20 cellular contexts compared by ENCODE assay signal in the genomic region with DNA sequence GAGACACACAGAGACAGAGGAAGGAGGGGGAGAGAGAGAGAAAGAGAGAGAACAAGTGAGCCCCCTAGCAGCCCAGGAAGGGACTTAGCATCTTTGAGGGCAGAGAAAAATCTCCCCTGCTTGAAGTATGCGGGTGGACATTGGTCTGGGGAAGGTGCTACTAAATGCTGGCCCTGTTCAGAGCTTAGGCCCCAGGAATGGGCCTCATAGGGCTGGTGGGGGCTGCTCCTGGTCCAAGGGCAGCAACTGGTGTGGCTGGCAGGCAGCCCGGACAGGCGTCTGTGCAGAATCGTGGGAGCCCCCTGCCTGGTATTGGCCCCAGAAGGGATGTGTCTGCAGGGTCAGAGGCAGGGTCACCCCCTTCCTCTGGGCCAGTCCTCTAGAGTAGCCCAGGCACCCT. TPM values are rescaled to one million over a fixed set of nuclear protein-coding genes. Genes with fewer than 3 reads are reported as not detected.
DNase-seq lines count a peak whose midpoint lies in the region; ATAC-seq, FAIRE-seq and TF ChIP-seq lines count a peak whose summit lies in the region.
"Had no signal": no experiment of that assay in that cellular context is flagged by ENCODE, and none has a peak within 500 bp of the region (broad histone marks: within the 10 kb centered on the region; RNA-seq: fewer than 3 reads in every experiment).

No MANE protein-coding gene starts in this region.

- no peak overlapping the region for H3K4me3 ChIP-seq in heart left ventricle
- H3K4me3 ChIP-seq in NT2/D1 (ENCODE audit: insufficient read length, low read depth), result no peak overlapping the region
- H3K4me3 ChIP-seq in H1 (ENCODE audit: extremely low read depth in 1 of 4, insufficient read depth in 2 of 4, low read depth in 3 of 4, low read length in 4 of 4), result no peak overlapping the region
- H3K4me3 ChIP-seq in upper lobe of right lung, result no peak overlapping the region
- H3K4me3 ChIP-seq in tibial artery, result no peak overlapping the region
- H3K4me3 ChIP-seq: gastrocnemius medialis had no signal

- H2BK20ac ChIP-seq in H1 (ENCODE audit: low read length), result no peak overlapping the region

- no peak overlapping the region for H2BK120ac ChIP-seq in H1 (replicated peaks; ENCODE audit: low read depth, low read length)

- H3K79me1 ChIP-seq in H1 (ENCODE audit: low read depth, low read length), result no peaks in the 10 kb centered on the region

- H3K36me3 ChIP-seq in heart left ventricle (peaks cover 0 to 86% (median 0%) of the 10 kb centered on the region in 9 donors), NT2/D1 (ENCODE audit: insufficient read depth, insufficient read length, low read length) (no peaks in the 10 kb centered on the region), H1 (ENCODE audit: control insufficient read depth in 2 of 4, insufficient read depth in 4 of 4, low read length in 3 of 4) (no peaks in the 10 kb centered on the region), upper lobe of right lung (peaks cover 8% of the 10 kb centered on the region), tibial artery (no peaks in the 10 kb centered on the region)
- H3K36me3 ChIP-seq: gastrocnemius medialis had no signal

- TF ChIP-seq POLR2A in heart left ventricle (IDR thresholded peaks at IDR 0.05) (no peak), H1 (IDR thresholded peaks at IDR 0.05; ENCODE audit: control extremely low read depth in 1 of 2, low read depth in 2 of 2, low read length in 2 of 2) (no peak)

- H3K9ac ChIP-seq in NT2/D1 (ENCODE audit: insufficient read length, low read depth) (peak overlapping the region; percentile 24), H1 (replicated peaks in 1 of 4; ENCODE audit: extremely low read depth in 1 of 4, low read depth in 3 of 4, low read length in 3 of 4) (no peak overlapping the region)

- intact Hi-C loops in cardiac septum (cut with DNase I), result no loop called here
- intact Hi-C loops in heart left ventricle (cut with DNase I), result loop anchor here in 1 of 10 donors (10.0 kb wide), 1 partner anchor 74 kb away; no protein-coding TSS in a partner anchor
- intact Hi-C loops in upper lobe of right lung (cut with DNase I), result no loop called here
- intact Hi-C loops in tibial artery (cut with DNase I; ENCODE audit: low total_unique reads), result no loop called here

- no peak overlapping the region for H3K56ac ChIP-seq in H1 (replicated peaks; ENCODE audit: insufficient read length, low read depth, low read length)

- no peak overlapping the region for H3K4ac ChIP-seq in H1 (replicated peaks; ENCODE audit: insufficient read length, low read depth, low read length)

- no peaks in the 10 kb centered on the region for H3K79me2 ChIP-seq in H1 (ENCODE audit: control insufficient read depth in 1 of 2, insufficient read depth in 2 of 2, low read length in 2 of 2)

- H3K9me3 ChIP-seq in heart left ventricle (no peaks in the 10 kb centered on the region), NT2/D1 (ENCODE audit: insufficient read depth, low read length) (no peaks in the 10 kb centered on the region), H1 (ENCODE audit: insufficient read depth in 2 of 2, low read depth in 1 of 2, low read length in 1 of 2) (no peaks in the 10 kb centered on the region), upper lobe of right lung (no peaks in the 10 kb centered on the region), tibial artery (no peaks in the 10 kb centered on the region)
- H3K9me3 ChIP-seq: gastrocnemius medialis had no signal

- POLR2A ChIA-PET in H1 (lab: Charles Lee; ENCODE audit: partially characterized antibody), result interaction anchor here (0.9 kb wide), 1 partner anchor 23 kb away, joined by 3 read pairs; no protein-coding TSS in a partner anchor

- H2AFZ ChIP-seq in H1 (ENCODE audit: low read length), result no peak overlapping the region

- H4K5ac ChIP-seq in H1 (ENCODE audit: insufficient read length, low read depth, low read length), result no peak overlapping the region

- no peak overlapping the region for H3K14ac ChIP-seq in H1 (ENCODE audit: insufficient read length)

- no peak overlapping the region for H2AK5ac ChIP-seq in H1 (ENCODE audit: low read depth, low read length)

- WGBS in heart left ventricle, 4 donors, result 52 to 71% (median 56%) methylated on average over 4 of the region's 4 CpGs
- 70% methylated on average over 4 of the region's 4 CpGs; no CpG with 5 or more reads in 1 of the 2 experiments for WGBS in H1 (ENCODE audit: extremely low coverage in 1 of 2, insufficient coverage in 1 of 2, insufficient read length in 1 of 2, insufficient replicate concordance in 2 of 2, low coverage in 1 of 2, low lambda C conversion rate in 2 of 2, missing lambda C conversion rate in 1 of 2), 2 experiments

- no peak overlapping the region for H2BK12ac ChIP-seq in H1 (ENCODE audit: low read depth, low read length)

- H4K91ac ChIP-seq in H1 (replicated peaks; ENCODE audit: insufficient read length, low read length), result no peak overlapping the region

- CTCF ChIA-PET in H1 (lab: Charles Lee; ENCODE audit: partially characterized antibody), result interaction anchor here (0.6 to 2.6 kb wide), 8 partner anchors 10 to 108 kb away, joined by 3 to 8 read pairs (median 3); no protein-coding TSS in a partner anchor

- H4K8ac ChIP-seq in H1 (ENCODE audit: extremely low read depth, insufficient read depth, low read length), result no peak overlapping the region

- H4K20me1 ChIP-seq in H1 (replicated peaks in 1 of 2; ENCODE audit: control insufficient read depth in 1 of 2, insufficient read depth in 2 of 2, low read length in 2 of 2), result no peaks in the 10 kb centered on the region

- H3K18ac ChIP-seq in H1 (ENCODE audit: extremely low read depth, low read length), result no peak overlapping the region; the same call in 1 of the 2 replicates

- no peak overlapping the region for H3K4me2 ChIP-seq in H1 (ENCODE audit: insufficient read depth in 1 of 2, low read depth in 2 of 2, low read length in 2 of 2)

- TF ChIP-seq RAD21 in H1 (IDR thresholded peaks at IDR 0.05 in 1 of 2, conservative IDR thresholded peaks at IDR 0.05 in 1 of 2; ENCODE audit: low read depth in 2 of 2, low read length in 2 of 2), result peak in 1 of 2 experiments; percentile 10; a peak in 1 of 4 replicates

- no peak for TF ChIP-seq EP300 in H1 (IDR thresholded peaks at IDR 0.05; ENCODE audit: borderline replicate concordance in 1 of 2, low read depth in 2 of 2, low read length in 2 of 2)

- no peak overlapping the region for H2BK15ac ChIP-seq in H1 (ENCODE audit: low read length)

- H3K4me1 ChIP-seq in heart left ventricle (no peaks in the 10 kb centered on the region), NT2/D1 (ENCODE audit: insufficient read depth, insufficient read length) (peaks cover 12% of the 10 kb centered on the region), H1 (replicated peaks in 1 of 4; ENCODE audit: control insufficient read depth in 3 of 4, insufficient read depth in 4 of 4, low read length in 3 of 4) (peaks cover 2 to 5% (median 4%) of the 10 kb centered on the region in 4 experiments; a peak in 5 of 7 replicates), upper lobe of right lung (no peaks in the 10 kb centered on the region), tibial artery (no peaks in the 10 kb centered on the region)
- H3K4me1 ChIP-seq: gastrocnemius medialis had no signal

- H3K23ac ChIP-seq in H1 (ENCODE audit: insufficient read length), result no peak overlapping the region

- peak; percentile 60 for DNase-seq in cardiac septum (ENCODE audit: low spot score)
- DNase-seq in heart left ventricle, result no peak
- no peak for DNase-seq in NT2/D1 (ENCODE audit: low read depth, low spot score)
- DNase-seq in H1 (ENCODE audit: low read depth in 1 of 2, low spot score in 2 of 2), result no peak
- peak; percentile 57 for DNase-seq in upper lobe of right lung
- no peak for DNase-seq in tibial artery
- no peak for DNase-seq in NCI-H187 treated with DMSO at 0.1 percent for 48 hours (lab: John Stamatoyannopoulos, UW)
- DNase-seq: activated CD8-positive, alpha-beta memory T cell treated with anti-CD3 and anti-CD28 coated beads, Interleukin-2, amount 50 U/mL, for 4 hours; activated naive CD4-positive, alpha-beta T cell treated with anti-CD3 and anti-CD28 coated beads, Interleukin-2, amount 10 ng/mL, durations not matched to agents 7 days and 5 days; dermis blood vessel endothelial cell; erythroblast; gastrocnemius medialis; Karpas-422; left colon; midbrain; NCI-H1048; NCI-H2081 treated with DMSO at 0.1 percent for 48 hours; NCI-H524 treated with DMSO at 0.1 percent for 48 hours had no signal

- no peak for TF ChIP-seq CTCF in heart left ventricle (IDR thresholded peaks at IDR 0.05)
- TF ChIP-seq CTCF in H1 (IDR thresholded peaks at IDR 0.05; ENCODE audit: control extremely low read depth in 1 of 3, insufficient read depth in 1 of 3, low read depth in 1 of 3, low read length in 3 of 3), result peak in 1 of 3 experiments; percentile 19; a peak in 1 of 4 replicates
- TF ChIP-seq CTCF in upper lobe of right lung (IDR thresholded peaks at IDR 0.05), result no peak
- TF ChIP-seq CTCF in tibial artery (IDR thresholded peaks at IDR 0.05), result no peak

- no peaks in the 10 kb centered on the region for H3K23me2 ChIP-seq in H1 (ENCODE audit: low read depth, low read length)

- H3K27me3 ChIP-seq in heart left ventricle (no peaks in the 10 kb centered on the region), NT2/D1 (ENCODE audit: insufficient read depth, insufficient read length) (no peaks in the 10 kb centered on the region), H1 (replicated peaks in 1 of 4; ENCODE audit: control insufficient read depth in 3 of 4, extremely low read depth in 1 of 4, insufficient read depth in 3 of 4, low read length in 3 of 4) (no peaks in the 10 kb centered on the region), upper lobe of right lung (no peaks in the 10 kb centered on the region), tibial artery (peaks cover 0 to 28% of the 10 kb centered on the region in 2 donors)
- H3K27me3 ChIP-seq: gastrocnemius medialis had no signal

- H2BK5ac ChIP-seq in H1 (ENCODE audit: low read depth, low read length), result 0 out of 2 replicates have a peak overlapping the region, but pooled peaks have one; percentile 44

- no peak for FAIRE-seq in H1 (lab: Jason Lieb, UNC)

- H3K27ac ChIP-seq in heart left ventricle (no peak overlapping the region), H1 (ENCODE audit: low read depth, low read length) (no peak overlapping the region), upper lobe of right lung (no peak overlapping the region), tibial artery (no peak overlapping the region)
- H3K27ac ChIP-seq: gastrocnemius medialis had no signal

- no peak for ATAC-seq in heart left ventricle
- no peak for ATAC-seq in upper lobe of right lung
- ATAC-seq: activated CD4-positive, CD25-positive, alpha-beta regulatory T cell treated with anti-CD3 and anti-CD28 coated beads, Interleukin-2, amount 50 U/mL, for 24 hours; gastrocnemius medialis; left colon; stimulated activated naive CD8-positive, alpha-beta T cell treated with anti-CD3 and anti-CD28 coated beads, Interleukin-15, amount 100 ng/mL, for 72 hours had no signal

RNA-seq across cellular contexts. Expression of a gene that starts 47.8 kb away (rescaled TPM):
- total RNA-seq in cardiac septum (1.1 TPM), heart left ventricle (1 to 10 TPM in 2 of 9 donors, under 1 TPM in 5, not detected in 2; 0.29 to 5.2 (median 0.56) TPM), upper lobe of right lung (4.8 TPM)
- polyA plus RNA-seq in heart left ventricle (under 1 TPM in 1 of 2 donors, not detected in 1; 0.50 TPM), H1 (2011; rRNA removed) (35.4 and 36.0 TPM in 2 replicates)
- total RNA-seq in H1 (2021; fragmentation: NEBNext Ultra II Directional; extraction: Animal tissue kit (Norgen Biotek cat#: 25700)), result 5.5 and 6.2 TPM in 2 replicates
- 22.6 TPM for polyA plus RNA-seq in H1 (2011; cell fraction: cytosol; rRNA removed)
- 16.8 TPM for polyA plus RNA-seq in H1 (2011; cell fraction: nucleus; rRNA removed)
- 6.3 to 11.3 TPM (median 8.3 TPM) in 4 replicates for polyA plus RNA-seq in H1 (2012, experiment 1 of 2)
- polyA plus RNA-seq in H1 (2012, experiment 2 of 2), result 10.7 TPM
- polyA plus RNA-seq in H1 (2013, experiment 1 of 2), result 8.2 TPM
- polyA plus RNA-seq in H1 (2013, experiment 2 of 2), result 9.4 TPM
- 5.2 and 7.2 TPM in 2 replicates for polyA minus RNA-seq in H1 (2011; rRNA and poly(A)+ RNA removed)
- 8.8 TPM for polyA minus RNA-seq in H1 (2011; cell fraction: cytosol; rRNA and poly(A)+ RNA removed)
- 7.3 TPM for polyA minus RNA-seq in H1 (2011; cell fraction: nucleus; rRNA and poly(A)+ RNA removed)
- total RNA-seq: dermis blood vessel endothelial cell had no signal

Comparison
In these comparisons a context has a peak if more than half of its experiments do, and no peak if none do; other contexts are left out.
1. DNase-seq: peak in cardiac septum (single experiment) and upper lobe of right lung (single experiment); none in heart left ventricle (0 of 5), NT2/D1 (single experiment), H1 (0 of 2), tibial artery (0 of 2) and NCI-H187 treated with DMSO at 0.1 percent for 48 hours (single experiment).